12 cellular contexts compared by ENCODE assay signal in the genomic region with DNA sequence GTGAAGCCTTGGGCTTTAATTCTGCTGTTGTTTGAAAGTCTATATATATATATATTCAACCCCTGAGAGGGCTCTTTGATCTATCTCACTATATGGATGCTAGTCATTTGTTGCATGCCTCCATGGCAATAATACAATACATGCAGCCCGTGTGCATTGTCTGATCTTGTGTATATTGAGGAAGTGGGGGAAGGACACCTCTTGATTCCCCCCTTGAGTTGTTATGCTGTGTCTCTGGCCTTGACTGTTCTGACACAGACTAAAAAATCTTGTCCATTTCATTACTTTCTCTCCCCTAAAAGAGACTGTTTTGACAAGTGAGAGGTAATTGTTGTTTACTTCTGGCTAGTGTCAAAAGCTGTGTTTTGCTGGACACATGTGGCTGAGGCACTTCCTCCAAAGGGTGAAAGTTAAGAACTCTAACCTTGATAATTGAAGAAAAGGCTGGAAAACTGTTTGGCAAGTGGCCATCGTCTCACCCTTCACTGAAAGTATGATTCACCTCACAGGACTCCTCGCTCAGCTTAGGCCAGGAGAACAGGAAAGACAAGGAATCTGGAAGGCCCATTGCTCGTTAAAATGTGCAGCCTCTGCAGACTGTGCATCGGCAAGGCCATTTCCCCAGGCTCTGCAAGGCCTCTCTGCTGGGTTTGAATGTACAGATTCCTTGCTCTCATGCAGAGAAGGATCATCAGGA.
DNase-seq lines count a peak whose midpoint lies in the region; ATAC-seq and TF ChIP-seq lines count a peak whose summit lies in the region.
"Had no signal": no experiment of that assay in that cellular context is flagged by ENCODE, and none has a peak within 500 bp of the region (broad histone marks: within the 10 kb centered on the region; RNA-seq: fewer than 3 reads in every experiment).

No MANE protein-coding gene starts in this region.

- no peak overlapping the region for H3K9ac ChIP-seq in PC-3 (ENCODE audit: low read length)

- H3K27ac ChIP-seq in PC-3 (ENCODE audit: low read length): peak overlapping the region; percentile 44
- H3K27ac ChIP-seq: heart left ventricle, neutrophil had no signal

- POLR2A ChIA-PET in PC-3 (lab: Charles Lee; ENCODE audit: unreplicated experiment): no interaction called here

- H3K27me3 Mint-ChIP-seq in osteocyte (ENCODE audit: unreplicated experiment): no peaks in the 10 kb centered on the region

- H3K4me2 ChIP-seq in PC-3 (ENCODE audit: low read length): peak overlapping the region; percentile 53

- no peaks in the 10 kb centered on the region for H3K36me3 ChIP-seq in PC-3 (ENCODE audit: low read depth, low read length)
- H3K36me3 ChIP-seq: heart left ventricle, neutrophil had no signal

- H3K4me3 Mint-ChIP-seq in osteocyte (ENCODE audit: unreplicated experiment): no peak overlapping the region

- H3K4me1 Mint-ChIP-seq in osteocyte (ENCODE audit: unreplicated experiment): peaks cover 32% of the 10 kb centered on the region

- peak overlapping the region; percentile 21 for H3K27ac Mint-ChIP-seq in osteocyte (ENCODE audit: unreplicated experiment)

- H3K9me3 Mint-ChIP-seq in osteocyte (ENCODE audit: unreplicated experiment): no peaks in the 10 kb centered on the region

- H2AFZ ChIP-seq in PC-3 (ENCODE audit: low read length): peak overlapping the region; percentile 41

- peak; percentile 66 for DNase-seq in DMS53 (lab: John Stamatoyannopoulos, UW)
- DNase-seq in PC-3: peak; percentile 92
- DNase-seq in osteocyte (ENCODE audit: extremely low spot score, unreplicated experiment): no peak
- DNase-seq in NCI-H2029 treated with DMSO at 0.1 percent for 48 hours (lab: John Stamatoyannopoulos, UW): no peak
- DNase-seq: amygdala, DND-41 had no signal

- peaks cover 19% of the 10 kb centered on the region for H3K4me1 ChIP-seq in PC-3 (ENCODE audit: insufficient read depth, low read length)

- H4K20me1 ChIP-seq in PC-3 (ENCODE audit: low read length): no peaks in the 10 kb centered on the region

- peak; percentile 100 for ATAC-seq in PC-3
- peak; percentile 98 for ATAC-seq in esophagus mucosa
- no peak for ATAC-seq in GM19023 (IDR thresholded peaks at IDR 0.05; ENCODE audit: unreplicated experiment)
- no peak for ATAC-seq in GM21619 (IDR thresholded peaks at IDR 0.05; ENCODE audit: unreplicated experiment)
- no peak for ATAC-seq in GM21390 (IDR thresholded peaks at IDR 0.05; ENCODE audit: unreplicated experiment)
- ATAC-seq: heart left ventricle had no signal

- H3F3A ChIP-seq in PC-3 (ENCODE audit: low read length, unreplicated experiment): no peaks in the 10 kb centered on the region

- H3K27me3 ChIP-seq in PC-3 (ENCODE audit: low read length): no peaks in the 10 kb centered on the region
- H3K27me3 ChIP-seq: heart left ventricle, neutrophil had no signal

- H3K79me2 ChIP-seq in PC-3 (ENCODE audit: low read length): no peaks in the 10 kb centered on the region

- H3K36me3 Mint-ChIP-seq in osteocyte (ENCODE audit: unreplicated experiment): no peaks in the 10 kb centered on the region

- BruUV-seq in PC-3 (replicated peaks; lab: Mats Ljungman, UMichigan): no TSS peak

- TF ChIP-seq CTCF in PC-3 (conservative IDR thresholded peaks at IDR 0.05; ENCODE audit: low read depth, low read length) (no peak), osteocyte (IDR thresholded peaks at IDR 0.05) (no peak)

- CTCF ChIA-PET in PC-3 (lab: Charles Lee): no interaction called here

- intact Hi-C loops in PC-3 (cut with micrococcal nuclease): loop anchor here (5.0 kb wide), 1 partner anchor 49 kb away; no protein-coding TSS in a partner anchor

- H3K9me2 ChIP-seq in PC-3 (replicated peaks; ENCODE audit: low read length): no peaks in the 10 kb centered on the region

- no peak overlapping the region for H3K4me3 ChIP-seq in PC-3 (ENCODE audit: low read length)
- H3K4me3 ChIP-seq: heart left ventricle had no signal

- no peaks in the 10 kb centered on the region for H3K9me3 ChIP-seq in PC-3 (ENCODE audit: low read length)
- H3K9me3 ChIP-seq: heart left ventricle, neutrophil had no signal

Comparison
In these comparisons a context has a peak if more than half of its experiments do, and no peak if none do; other contexts are left out.
1. DNase-seq: peak in DMS53 (single experiment) and PC-3 (single experiment); none in osteocyte (single experiment) and NCI-H2029 treated with DMSO at 0.1 percent for 48 hours (single experiment).
2. ATAC-seq: peak in PC-3 (single experiment) and esophagus mucosa (single experiment); none in GM19023 (single experiment), GM21619 (single experiment) and GM21390 (single experiment).